ENCODE assay signal across 16 cellular contexts in the genomic region with DNA sequence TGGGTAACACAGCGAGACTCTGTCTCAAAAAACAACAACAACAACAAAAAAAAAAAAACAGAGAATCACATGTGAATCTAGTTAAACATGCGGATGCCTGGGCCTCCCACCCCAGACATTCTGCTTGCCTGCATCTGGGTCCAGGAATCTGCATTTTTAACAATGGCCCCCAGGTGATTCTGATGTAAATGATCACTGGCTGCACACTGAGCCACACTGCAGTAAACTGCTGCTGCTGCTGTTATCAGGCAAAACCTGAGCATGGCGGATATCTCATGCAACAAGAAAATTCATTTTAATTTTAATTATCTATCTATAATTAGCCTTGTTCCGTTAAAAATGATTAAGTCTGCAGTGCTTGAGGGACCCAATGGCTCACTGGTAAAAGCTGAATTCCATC.
DNase-seq lines count a peak whose midpoint lies in the region; ATAC-seq and TF ChIP-seq lines count a peak whose summit lies in the region.
"Had no signal": no experiment of that assay in that cellular context is flagged by ENCODE, and none has a peak within 500 bp of the region (broad histone marks: within the 10 kb centered on the region; RNA-seq: fewer than 3 reads in every experiment).

No MANE protein-coding gene starts in this region.

- peak overlapping the region; percentile 70 for H3K27ac ChIP-seq in left ventricle myocardium inferior (replicated peaks)
- no peak overlapping the region for H3K27ac ChIP-seq in iPS-20b (ENCODE audit: low read length)
- peak overlapping the region; percentile 57 for H3K27ac ChIP-seq in vagina
- no peak overlapping the region for H3K27ac ChIP-seq in CD8-positive, alpha-beta T cell (ENCODE audit: low read depth, low read length)

- TF ChIP-seq CTCF in left ventricle myocardium inferior (IDR thresholded peaks at IDR 0.05; ENCODE audit: borderline replicate concordance): no peak
- no peak for TF ChIP-seq CTCF in WTC11 (IDR thresholded peaks at IDR 0.05)
- no peak for TF ChIP-seq CTCF in vagina (IDR thresholded peaks at IDR 0.05)
- no peak for TF ChIP-seq CTCF in CD8-positive, alpha-beta T cell (IDR thresholded peaks at IDR 0.05)

- POLR2A ChIA-PET in WTC11 (lab: Charles Lee): no interaction called here
- POLR2A ChIA-PET in CD8-positive, alpha-beta T cell (lab: Charles Lee): no interaction called here

- H3K4me1 Mint-ChIP-seq in WTC11: peaks cover 24% of the 10 kb centered on the region
- peaks cover 2% of the 10 kb centered on the region for H3K4me1 Mint-ChIP-seq in stimulated activated naive CD8-positive, alpha-beta T cell treated with anti-CD3 and anti-CD28 coated beads, Interleukin-15, amount 100 ng/mL, for 72 hours
- no peaks in the 10 kb centered on the region for H3K4me1 Mint-ChIP-seq in CD8-positive, alpha-beta T cell (ENCODE audit: low read depth)
- H3K4me1 Mint-ChIP-seq: IgD-negative memory B cell had no signal

- no peak overlapping the region for H3K4me3 ChIP-seq in left ventricle myocardium inferior
- no peak overlapping the region for H3K4me3 ChIP-seq in iPS-20b (ENCODE audit: low read length)
- no peak overlapping the region for H3K4me3 ChIP-seq in vagina
- no peak overlapping the region for H3K4me3 ChIP-seq in CD8-positive, alpha-beta T cell (ENCODE audit: low read depth, low read length)

- intact Hi-C loops in left ventricle myocardium inferior (cut with micrococcal nuclease): no loop called here
- intact Hi-C loops in left cardiac atrium (cut with DNase I): no loop called here
- intact Hi-C loops in vagina (cut with DNase I): no loop called here
- intact Hi-C loops in CD8-positive, alpha-beta T cell (cut with DNase I, micrococcal nuclease): no loop called here

- H3K36me3 ChIP-seq in left ventricle myocardium inferior: no peaks in the 10 kb centered on the region
- H3K36me3 ChIP-seq in iPS-20b (ENCODE audit: insufficient read depth, low read depth, low read length): no peaks in the 10 kb centered on the region
- no peaks in the 10 kb centered on the region for H3K36me3 ChIP-seq in vagina
- H3K36me3 ChIP-seq in CD8-positive, alpha-beta T cell (ENCODE audit: insufficient read depth, low read length): no peaks in the 10 kb centered on the region

- H3K27me3 ChIP-seq in left ventricle myocardium inferior (ENCODE audit: low read depth) (no peaks in the 10 kb centered on the region), iPS-20b (ENCODE audit: insufficient read depth, low read length) (no peaks in the 10 kb centered on the region), vagina (no peaks in the 10 kb centered on the region)
- no peaks in the 10 kb centered on the region for H3K27me3 ChIP-seq in CD8-positive, alpha-beta T cell (ENCODE audit: insufficient read depth, low read length)

- peaks cover 35% of the 10 kb centered on the region for H3K36me3 Mint-ChIP-seq in WTC11
- no peaks in the 10 kb centered on the region for H3K36me3 Mint-ChIP-seq in CD8-positive, alpha-beta T cell

- CTCF ChIA-PET in WTC11 (lab: Charles Lee): interaction anchor here (0.7 to 1.7 kb wide), 4 partner anchors 14 to 279 kb away, joined by 3 to 5 read pairs (median 4); no protein-coding TSS in a partner anchor
- CTCF ChIA-PET in CD8-positive, alpha-beta T cell (lab: Charles Lee): no interaction called here

- H3K4me3 Mint-ChIP-seq in WTC11: no peak overlapping the region
- H3K4me3 Mint-ChIP-seq in stimulated activated naive CD8-positive, alpha-beta T cell treated with anti-CD3 and anti-CD28 coated beads, Interleukin-15, amount 100 ng/mL, for 72 hours: no peak overlapping the region
- H3K4me3 Mint-ChIP-seq in CD8-positive, alpha-beta T cell: no peak overlapping the region
- H3K4me3 Mint-ChIP-seq: CD4-positive, alpha-beta T cell; IgD-negative memory B cell had no signal

- no peak for DNase-seq in left ventricle myocardium inferior
- no peak for DNase-seq in left cardiac atrium
- DNase-seq in WTC11 (ENCODE audit: low spot score): no peak
- no peak for DNase-seq in vagina (ENCODE audit: extremely low spot score in 2 of 2)
- DNase-seq in stimulated activated naive CD8-positive, alpha-beta T cell treated with anti-CD3 and anti-CD28 coated beads, Interleukin-15, amount 100 ng/mL, for 72 hours: no peak
- DNase-seq in iPS-NIHi7 (ENCODE audit: extremely low spot score): no peak
- no peak for DNase-seq in CD8-positive, alpha-beta T cell
- DNase-seq: 8988T; C1 segment of cervical spinal cord; CD4-positive, alpha-beta T cell; DMS153; DMS79 treated with DMSO at 0.1 percent for 48 hours; EL had no signal

- H3K27me3 Mint-ChIP-seq in WTC11 (ENCODE audit: low read depth): no peaks in the 10 kb centered on the region
- no peaks in the 10 kb centered on the region for H3K27me3 Mint-ChIP-seq in stimulated activated naive CD8-positive, alpha-beta T cell treated with anti-CD3 and anti-CD28 coated beads, Interleukin-15, amount 100 ng/mL, for 72 hours
- H3K27me3 Mint-ChIP-seq in CD8-positive, alpha-beta T cell (ENCODE audit: low read depth): no peaks in the 10 kb centered on the region
- H3K27me3 Mint-ChIP-seq: CD4-positive, alpha-beta T cell had no signal

- ATAC-seq in left cardiac atrium (no peak), WTC11 (peak; percentile 65)
- no peak for ATAC-seq in stimulated activated naive CD8-positive, alpha-beta T cell treated with anti-CD3 and anti-CD28 coated beads, Interleukin-15, amount 100 ng/mL, for 72 hours
- ATAC-seq in CD8-positive, alpha-beta T cell: no peak
- ATAC-seq: HCT116 had no signal

- peak overlapping the region; percentile 56; the same call in 1 of the 2 replicates for H3K9ac ChIP-seq in iPS-20b (ENCODE audit: low read depth, low read length)

- H3K9me3 ChIP-seq in left ventricle myocardium inferior (replicated peaks): no peaks in the 10 kb centered on the region
- H3K9me3 ChIP-seq in iPS-20b (ENCODE audit: insufficient read depth, low read depth, low read length): peaks cover 2% of the 10 kb centered on the region; the same call in 1 of the 2 replicates
- no peaks in the 10 kb centered on the region for H3K9me3 ChIP-seq in vagina
- H3K9me3 ChIP-seq in CD8-positive, alpha-beta T cell (ENCODE audit: low read length): no peaks in the 10 kb centered on the region

- no peak for TF ChIP-seq POLR2A in vagina (IDR thresholded peaks at IDR 0.05)

- peaks cover 37% of the 10 kb centered on the region for H3K9me3 Mint-ChIP-seq in WTC11
- peaks cover 14 to 34% of the 10 kb centered on the region in 2 donors for H3K9me3 Mint-ChIP-seq in stimulated activated naive CD8-positive, alpha-beta T cell treated with anti-CD3 and anti-CD28 coated beads, Interleukin-15, amount 100 ng/mL, for 72 hours
- H3K9me3 Mint-ChIP-seq in CD8-positive, alpha-beta T cell: peaks cover 6% of the 10 kb centered on the region
- H3K9me3 Mint-ChIP-seq: CD4-positive, alpha-beta T cell had no signal

- H3K4me1 ChIP-seq in left ventricle myocardium inferior (peaks cover 18% of the 10 kb centered on the region), iPS-20b (ENCODE audit: insufficient read depth, low read length) (peaks cover 9% of the 10 kb centered on the region; the same call in 1 of the 2 replicates), vagina (peaks cover 24% of the 10 kb centered on the region)
- no peaks in the 10 kb centered on the region for H3K4me1 ChIP-seq in CD8-positive, alpha-beta T cell (ENCODE audit: insufficient read depth, low read length)

- H3K27ac Mint-ChIP-seq in WTC11: peak overlapping the region; percentile 77
- peak overlapping the region in 1 of 2 donors; percentile 12 for H3K27ac Mint-ChIP-seq in stimulated activated naive CD8-positive, alpha-beta T cell treated with anti-CD3 and anti-CD28 coated beads, Interleukin-15, amount 100 ng/mL, for 72 hours
- no peak overlapping the region for H3K27ac Mint-ChIP-seq in CD8-positive, alpha-beta T cell
- H3K27ac Mint-ChIP-seq: CD4-positive, alpha-beta T cell; IgD-negative memory B cell had no signal

TF ChIP-seq in WTC11, 78 proteins besides CTCF, POLR2A, EP300 and RAD21 (continues in another document):
- TF ChIP-seq GABPB1 (CRISPR knock-in tag; IDR thresholded peaks at IDR 0.05) (no peak), AFF4 (CRISPR knock-in tag; IDR thresholded peaks at IDR 0.05; ENCODE audit: borderline replicate concordance) (no peak), JUN (CRISPR knock-in tag; IDR thresholded peaks at IDR 0.05) (no peak)

Comparison
In these comparisons a context has a peak if more than half of its experiments do, and no peak if none do; other contexts are left out.
1. H3K27ac ChIP-seq: peak in left ventricle myocardium inferior (single experiment) and vagina (single experiment); none in iPS-20b (single experiment) and CD8-positive, alpha-beta T cell (single experiment).